ENCODE assay signal across 8 cellular contexts in the genomic region with DNA sequence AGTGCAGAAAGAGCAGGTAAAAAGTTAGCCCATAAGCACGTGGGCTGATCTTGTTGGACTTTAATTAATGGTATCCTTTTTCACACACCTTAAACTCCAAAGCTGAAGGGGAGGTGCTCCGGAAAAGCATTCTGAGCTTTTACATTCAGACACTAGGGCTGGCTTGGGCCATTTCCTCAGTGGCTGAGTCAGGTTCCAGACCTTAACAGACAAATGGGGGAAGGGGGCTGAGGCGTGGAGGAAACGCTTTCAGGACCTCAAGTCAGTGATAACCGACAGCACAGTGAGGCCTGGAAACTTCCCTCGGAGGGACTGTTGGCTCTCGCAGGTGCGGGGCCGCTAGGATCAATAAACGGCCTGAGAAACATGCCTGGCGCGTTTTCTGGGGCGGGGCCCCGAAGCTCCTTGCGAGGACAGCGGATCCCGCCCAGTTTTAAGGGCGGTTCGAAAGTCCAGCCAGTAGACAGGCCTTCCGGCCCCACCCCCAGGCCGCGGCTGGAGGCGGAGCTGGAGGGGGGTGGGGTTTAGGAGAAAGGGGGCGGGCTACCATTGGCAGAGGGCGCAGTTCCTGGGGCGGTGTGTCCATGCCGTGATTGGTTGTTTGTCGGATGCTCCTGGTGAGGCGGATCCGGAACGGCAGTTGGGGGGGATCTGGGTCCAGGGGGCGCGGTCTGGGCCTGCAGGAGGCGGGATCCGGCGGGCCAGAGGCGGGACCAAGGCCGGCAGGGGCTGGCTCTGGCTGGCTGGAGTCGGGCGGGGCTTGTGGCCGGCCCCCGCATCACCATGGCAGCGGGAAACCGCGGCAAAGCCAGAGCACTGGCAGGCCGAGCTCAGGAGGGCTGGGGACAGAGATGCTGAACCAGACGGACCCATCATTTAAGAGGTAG.
DNase-seq lines count a peak whose midpoint lies in the region; ATAC-seq and TF ChIP-seq lines count a peak whose summit lies in the region.

No MANE protein-coding gene starts in this region.

- no peaks in the 10 kb centered on the region for H3K36me3 ChIP-seq in mucosa of rectum (ENCODE audit: control insufficient read depth in 2 of 2, insufficient read depth in 2 of 2, low read length in 2 of 2)

- H3K4me3 ChIP-seq in mucosa of rectum (ENCODE audit: low read length in 2 of 2), result peak overlapping the region; percentile 75 to 83

- H3K9ac ChIP-seq in mucosa of rectum (ENCODE audit: low read depth in 1 of 2, low read length in 2 of 2), result peak overlapping the region; percentile 68 to 71

- TF ChIP-seq POLR2A in erythroblast (IDR thresholded peaks at IDR 0.05; ENCODE audit: low read length), result peak; percentile 86

- no peaks in the 10 kb centered on the region for H3K9me3 ChIP-seq in mucosa of rectum (ENCODE audit: control insufficient read depth in 2 of 2, low read length in 2 of 2)

- TF ChIP-seq RAD21 in Ishikawa (IDR thresholded peaks at IDR 0.05; ENCODE audit: low read depth), result no peak

- peak; percentile 91 for ATAC-seq in GM21619 (IDR thresholded peaks at IDR 0.05; ENCODE audit: unreplicated experiment)

- peak; percentile 98 for DNase-seq in DMS153 treated with DMSO at 0.1 percent for 48 hours (lab: John Stamatoyannopoulos, UW; ENCODE audit: unreplicated experiment)
- peak; percentile 71 for DNase-seq in OCI-M2 (lab: John Stamatoyannopoulos, UW; ENCODE audit: unreplicated experiment)
- peak; percentile 99 for DNase-seq in activated T-cell treated with anti-CD3 and anti-CD28 coated beads, Interleukin-2, amount 50 U/mL, for 1 hour
- DNase-seq in erythroblast (lab: John Stamatoyannopoulos, UW), result peak; percentile 100
- DNase-seq in stimulated activated CD8-positive, alpha-beta memory T cell treated with anti-CD3 and anti-CD28 coated beads, Interleukin-4, amount 100 ng/mL, for 4 hours (ENCODE audit: low read depth in 2 of 2, low spot score in 1 of 2), result peak; percentile 84 to 88

- H3K27ac ChIP-seq in mucosa of rectum (ENCODE audit: low read depth in 2 of 2, low read length in 2 of 2), result peak overlapping the region; percentile 91 to 93

- no peaks in the 10 kb centered on the region for H3K27me3 ChIP-seq in mucosa of rectum (ENCODE audit: control insufficient read depth in 2 of 2, insufficient read depth in 2 of 2, low read length in 2 of 2)

- H3K4me1 ChIP-seq in mucosa of rectum (ENCODE audit: control insufficient read depth in 2 of 2, insufficient read depth in 2 of 2, low read length in 2 of 2), result peaks cover 14 to 22% of the 10 kb centered on the region in 2 donors

- no peak for TF ChIP-seq EP300 in Ishikawa (IDR thresholded peaks at IDR 0.05; ENCODE audit: borderline replicate concordance)

TF ChIP-seq in Ishikawa, 13 proteins besides CTCF, POLR2A, EP300 and RAD21:
- TF ChIP-seq CREB1 (IDR thresholded peaks at IDR 0.05; ENCODE audit: low read depth) (no peak), YY1 (IDR thresholded peaks at IDR 0.05; ENCODE audit: low read depth) (no peak), TAF1 (IDR thresholded peaks at IDR 0.05; ENCODE audit: low read depth) (no peak; the same call in 1 of the 2 replicates), CEBPB (IDR thresholded peaks at IDR 0.05) (no peak), TEAD4 (IDR thresholded peaks at IDR 0.05) (no peak; the same call in 1 of the 2 replicates), TCF12 (IDR thresholded peaks at IDR 0.05; ENCODE audit: low read depth) (no peak), FOXM1 (IDR thresholded peaks at IDR 0.05; ENCODE audit: borderline replicate concordance, low read depth) (no peak), ZBTB7A (IDR thresholded peaks at IDR 0.05; ENCODE audit: low read depth) (no peak), EGR1 (IDR thresholded peaks at IDR 0.05) (peak; percentile 41; the same call in 1 of the 2 replicates), NFIC (IDR thresholded peaks at IDR 0.05) (no peak)
- TF ChIP-seq, protein P1, sequence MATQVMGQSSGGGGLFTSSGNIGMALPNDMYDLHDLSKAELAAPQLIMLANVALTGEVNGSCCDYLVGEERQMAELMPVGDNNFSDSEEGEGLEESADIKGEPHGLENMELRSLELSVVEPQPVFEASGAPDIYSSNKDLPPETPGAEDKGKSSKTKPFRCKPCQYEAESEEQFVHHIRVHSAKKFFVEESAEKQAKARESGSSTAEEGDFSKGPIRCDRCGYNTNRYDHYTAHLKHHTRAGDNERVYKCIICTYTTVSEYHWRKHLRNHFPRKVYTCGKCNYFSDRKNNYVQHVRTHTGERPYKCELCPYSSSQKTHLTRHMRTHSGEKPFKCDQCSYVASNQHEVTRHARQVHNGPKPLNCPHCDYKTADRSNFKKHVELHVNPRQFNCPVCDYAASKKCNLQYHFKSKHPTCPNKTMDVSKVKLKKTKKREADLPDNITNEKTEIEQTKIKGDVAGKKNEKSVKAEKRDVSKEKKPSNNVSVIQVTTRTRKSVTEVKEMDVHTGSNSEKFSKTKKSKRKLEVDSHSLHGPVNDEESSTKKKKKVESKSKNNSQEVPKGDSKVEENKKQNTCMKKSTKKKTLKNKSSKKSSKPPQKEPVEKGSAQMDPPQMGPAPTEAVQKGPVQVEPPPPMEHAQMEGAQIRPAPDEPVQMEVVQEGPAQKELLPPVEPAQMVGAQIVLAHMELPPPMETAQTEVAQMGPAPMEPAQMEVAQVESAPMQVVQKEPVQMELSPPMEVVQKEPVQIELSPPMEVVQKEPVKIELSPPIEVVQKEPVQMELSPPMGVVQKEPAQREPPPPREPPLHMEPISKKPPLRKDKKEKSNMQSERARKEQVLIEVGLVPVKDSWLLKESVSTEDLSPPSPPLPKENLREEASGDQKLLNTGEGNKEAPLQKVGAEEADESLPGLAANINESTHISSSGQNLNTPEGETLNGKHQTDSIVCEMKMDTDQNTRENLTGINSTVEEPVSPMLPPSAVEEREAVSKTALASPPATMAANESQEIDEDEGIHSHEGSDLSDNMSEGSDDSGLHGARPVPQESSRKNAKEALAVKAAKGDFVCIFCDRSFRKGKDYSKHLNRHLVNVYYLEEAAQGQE (IDR thresholded peaks at IDR 0.05; ENCODE audit: low read depth), result no peak
- TF ChIP-seq, protein P2, sequence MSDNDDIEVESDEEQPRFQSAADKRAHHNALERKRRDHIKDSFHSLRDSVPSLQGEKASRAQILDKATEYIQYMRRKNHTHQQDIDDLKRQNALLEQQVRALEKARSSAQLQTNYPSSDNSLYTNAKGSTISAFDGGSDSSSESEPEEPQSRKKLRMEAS (IDR thresholded peaks at IDR 0.05), result peak; percentile 48; the same call in 1 of the 2 replicates
- TF ChIP-seq, protein P3, sequence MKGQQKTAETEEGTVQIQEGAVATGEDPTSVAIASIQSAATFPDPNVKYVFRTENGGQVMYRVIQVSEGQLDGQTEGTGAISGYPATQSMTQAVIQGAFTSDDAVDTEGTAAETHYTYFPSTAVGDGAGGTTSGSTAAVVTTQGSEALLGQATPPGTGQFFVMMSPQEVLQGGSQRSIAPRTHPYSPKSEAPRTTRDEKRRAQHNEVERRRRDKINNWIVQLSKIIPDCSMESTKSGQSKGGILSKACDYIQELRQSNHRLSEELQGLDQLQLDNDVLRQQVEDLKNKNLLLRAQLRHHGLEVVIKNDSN (IDR thresholded peaks at IDR 0.05), result no peak

Comparison
In these comparisons a context has a peak if more than half of its experiments do, and no peak if none do; other contexts are left out.
1. Peak in every context shown above with its lines: DNase-seq, ATAC-seq, H3K4me3 ChIP-seq and H3K27ac ChIP-seq.